ENCODE assay signal across 31 cellular contexts in the genomic region with DNA sequence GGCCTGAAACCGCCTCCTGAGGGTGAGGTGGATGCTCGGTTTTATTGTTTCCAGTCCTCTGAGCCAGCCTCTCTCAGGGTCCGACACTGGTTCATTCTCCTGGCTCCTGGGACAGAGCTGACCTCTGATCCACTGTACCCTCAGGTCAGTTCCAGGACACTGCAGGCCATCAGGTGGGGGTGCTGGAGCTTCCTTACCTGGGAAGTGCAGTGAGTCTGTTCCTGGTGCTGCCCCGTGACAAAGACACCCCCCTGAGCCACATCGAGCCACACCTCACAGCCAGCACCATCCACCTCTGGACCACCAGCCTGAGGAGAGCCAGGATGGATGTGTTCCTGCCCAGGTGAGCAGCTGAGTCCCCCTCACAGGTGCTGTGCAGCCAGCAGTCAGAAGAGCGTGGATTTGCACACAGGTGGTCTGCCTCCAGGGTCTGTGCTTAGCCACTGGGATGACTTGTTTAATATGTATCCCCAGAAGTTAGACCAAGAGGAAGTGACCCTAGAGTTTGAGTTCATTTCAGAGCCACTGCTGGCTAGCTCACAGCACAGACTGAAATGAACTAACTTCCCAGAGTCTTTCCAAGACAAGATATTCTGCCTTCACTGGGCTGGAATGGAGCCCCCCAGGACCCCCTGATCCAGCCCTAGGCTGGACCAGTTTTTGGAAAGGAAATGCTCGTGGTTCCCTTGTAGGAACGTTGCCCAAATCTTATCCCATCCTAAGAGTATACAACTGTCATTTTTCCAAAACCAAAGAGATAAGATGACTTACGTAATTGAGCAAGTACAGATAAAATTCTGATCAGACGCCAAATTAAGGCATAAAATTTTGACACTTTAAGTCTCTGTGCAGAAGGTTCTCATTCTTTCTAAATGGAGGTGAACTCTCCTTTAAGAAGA. TPM values are rescaled to one million over a fixed set of nuclear protein-coding genes. Genes with fewer than 3 reads are reported as not detected.
DNase-seq lines count a peak whose midpoint lies in the region; ATAC-seq and TF ChIP-seq lines count a peak whose summit lies in the region.
"Had no signal": no experiment of that assay in that cellular context is flagged by ENCODE, and none has a peak within 500 bp of the region (broad histone marks: within the 10 kb centered on the region; RNA-seq: fewer than 3 reads in every experiment).

No MANE protein-coding gene starts in this region.

- H2BK12ac ChIP-seq in mesenchymal stem cell (ENCODE audit: low read length in 2 of 2): no peak overlapping the region

- no peak overlapping the region for H2AFZ ChIP-seq in mesenchymal stem cell (ENCODE audit: low read depth, low read length)
- H2AFZ ChIP-seq: PC-9 had no signal

- no peak overlapping the region for H3K27ac ChIP-seq in liver (ENCODE audit: low read depth in 1 of 2, low read length in 2 of 2)
- no peak overlapping the region for H3K27ac ChIP-seq in mesenchymal stem cell (ENCODE audit: low read length, poor library complexity, severe bottlenecking)
- H3K27ac ChIP-seq: PC-9 had no signal

- H3K27me3 Mint-ChIP-seq in activated T-helper 2 cell treated with anti-CD3 and anti-CD28 coated beads, Interferon-gamma antibody, Interleukin-2, Interleukin-4, amounts not matched to agents 10 μg/mL and 5 μg/mL and 100 μg/mL, durations not matched to agents 14 hours and 24 hours and 36 hours (ENCODE audit: low read depth): peaks cover 2% of the 10 kb centered on the region
- H3K27me3 Mint-ChIP-seq: CD4-positive, alpha-beta memory T cell had no signal

- H3K18ac ChIP-seq in mesenchymal stem cell (ENCODE audit: low read depth in 1 of 2, low read length in 2 of 2): no peak overlapping the region

- no peaks in the 10 kb centered on the region for H3K9me3 ChIP-seq in liver (ENCODE audit: control insufficient read depth in 4 of 4, low read length in 3 of 4)
- H3K9me3 ChIP-seq in mesenchymal stem cell (ENCODE audit: control insufficient read depth, low read length): no peaks in the 10 kb centered on the region
- H3K9me3 ChIP-seq: HAP-1, MG63 had no signal

- no peak overlapping the region for H2BK5ac ChIP-seq in mesenchymal stem cell (ENCODE audit: low read depth, low read length, poor library complexity, severe bottlenecking)

- TF ChIP-seq CTCF in liver (IDR thresholded peaks at IDR 0.05; ENCODE audit: low read depth, low read length, missing input control): no peak

- no peak overlapping the region for H3K27ac Mint-ChIP-seq in activated T-helper 2 cell treated with anti-CD3 and anti-CD28 coated beads, Interferon-gamma antibody, Interleukin-2, Interleukin-4, amounts not matched to agents 10 μg/mL and 5 μg/mL and 100 μg/mL, durations not matched to agents 14 hours and 24 hours and 36 hours
- H3K27ac Mint-ChIP-seq: GM23338, HFFc6 had no signal

- DNase-seq in left cardiac atrium (no peak), cardiac septum (ENCODE audit: low spot score) (no peak), mesenchymal stem cell (no peak)
- no peak for DNase-seq in effector CD4-positive, alpha-beta T cell
- no peak for DNase-seq in activated T-helper 2 cell treated with anti-CD3 and anti-CD28 coated beads, Interferon-gamma antibody, Interleukin-2, Interleukin-4, amounts not matched to agents 10 μg/mL and 5 μg/mL and 100 μg/mL, durations not matched to agents 14 hours and 24 hours and 36 hours (ENCODE audit: low spot score)
- DNase-seq: C1 segment of cervical spinal cord; CD4-positive, alpha-beta memory T cell; COR-L47; DMS79; EL; GDM1; HFFc6; KBM-7; NCI-H1105 treated with DMSO at 0.1 percent for 48 hours; NCI-H146; NCI-H1930; NCI-H2107; NCI-H446; NCI-H524 treated with DMSO at 0.1 percent for 48 hours; NCI-H82; NK-92 treated with Interleukin-12 subunit alpha and Interleukin-12 subunit beta, amount 100 ng/mL, for 24 hours; PC-9; SHP77 had no signal

- no peak overlapping the region for H3K23ac ChIP-seq in mesenchymal stem cell (ENCODE audit: low read length in 2 of 2)

- H3K4me2 ChIP-seq in mesenchymal stem cell (ENCODE audit: low read length, poor library complexity, severe bottlenecking): no peak overlapping the region
- H3K4me2 ChIP-seq: GM23338, PC-9 had no signal

- ATAC-seq in left cardiac atrium (peak; percentile 23 to 44), esophagus mucosa (peak; percentile 25)
- ATAC-seq: GM12878 had no signal

- no peaks in the 10 kb centered on the region for H3K9me3 Mint-ChIP-seq in activated T-helper 2 cell treated with anti-CD3 and anti-CD28 coated beads, Interferon-gamma antibody, Interleukin-2, Interleukin-4, amounts not matched to agents 10 μg/mL and 5 μg/mL and 100 μg/mL, durations not matched to agents 14 hours and 24 hours and 36 hours
- H3K9me3 Mint-ChIP-seq: GM23338, HFFc6 had no signal

- H3K4me1 Mint-ChIP-seq in activated T-helper 2 cell treated with anti-CD3 and anti-CD28 coated beads, Interferon-gamma antibody, Interleukin-2, Interleukin-4, amounts not matched to agents 10 μg/mL and 5 μg/mL and 100 μg/mL, durations not matched to agents 14 hours and 24 hours and 36 hours (ENCODE audit: low read depth): no peaks in the 10 kb centered on the region
- H3K4me1 Mint-ChIP-seq: CD4-positive, alpha-beta memory T cell had no signal

- H3K4me1 ChIP-seq in liver (ENCODE audit: control insufficient read depth in 4 of 4, insufficient read depth in 4 of 4, low read length in 3 of 4) (no peaks in the 10 kb centered on the region), mesenchymal stem cell (ENCODE audit: control insufficient read depth, insufficient read depth, low read depth, low read length) (peaks cover 3% of the 10 kb centered on the region)

- 85% methylated on average over 10 of the region's 10 CpGs for WGBS in liver
- WGBS in mesenchymal stem cell: 93% methylated on average over 10 of the region's 10 CpGs

- H3K4me3 ChIP-seq in liver (ENCODE audit: low read depth in 1 of 3, low read length in 3 of 3): no peak overlapping the region
- H3K4me3 ChIP-seq in mesenchymal stem cell (ENCODE audit: insufficient read depth in 1 of 2, low read depth in 1 of 2, low read length in 2 of 2): no peak overlapping the region
- H3K4me3 ChIP-seq: GM12878, GM23338, HAP-1, MG63, PC-9 had no signal

- no peak overlapping the region for H3K14ac ChIP-seq in mesenchymal stem cell (ENCODE audit: low read length in 2 of 2)

- no peak overlapping the region for H2BK15ac ChIP-seq in mesenchymal stem cell (ENCODE audit: low read depth, poor library complexity, severe bottlenecking)

- H3K4me3 Mint-ChIP-seq in activated T-helper 2 cell treated with anti-CD3 and anti-CD28 coated beads, Interferon-gamma antibody, Interleukin-2, Interleukin-4, amounts not matched to agents 10 μg/mL and 5 μg/mL and 100 μg/mL, durations not matched to agents 14 hours and 24 hours and 36 hours (ENCODE audit: low read depth): no peak overlapping the region
- H3K4me3 Mint-ChIP-seq: CD4-positive, alpha-beta memory T cell; GM23338; HFFc6 had no signal

- H3K27me3 ChIP-seq in liver (ENCODE audit: control insufficient read depth in 4 of 4, insufficient read depth in 4 of 4, low read length in 3 of 4): no peaks in the 10 kb centered on the region
- no peaks in the 10 kb centered on the region for H3K27me3 ChIP-seq in mesenchymal stem cell (ENCODE audit: control insufficient read depth in 1 of 2, insufficient read depth in 1 of 2, low read length in 2 of 2)
- H3K27me3 ChIP-seq: MG63 had no signal

- no peak overlapping the region for H2AK5ac ChIP-seq in mesenchymal stem cell (ENCODE audit: low read length, severe bottlenecking)

- no peak overlapping the region for H3K9ac ChIP-seq in liver (ENCODE audit: low read depth in 1 of 2, low read length in 2 of 2)
- no peak overlapping the region for H3K9ac ChIP-seq in mesenchymal stem cell (ENCODE audit: low read length)

- TF ChIP-seq RAD21 in liver (IDR thresholded peaks at IDR 0.05): no peak

- H2BK120ac ChIP-seq in mesenchymal stem cell (ENCODE audit: low read depth, low read length): no peak overlapping the region

- no peaks in the 10 kb centered on the region for H3K79me1 ChIP-seq in mesenchymal stem cell (replicated peaks; ENCODE audit: low read length, poor library complexity, severe bottlenecking)

- H4K91ac ChIP-seq in mesenchymal stem cell (ENCODE audit: low read length): no peak overlapping the region

- H3K4ac ChIP-seq in mesenchymal stem cell (ENCODE audit: low read depth in 1 of 2, low read length in 2 of 2): no peak overlapping the region

- intact Hi-C loops in left cardiac atrium (cut with DNase I) (no loop called here), cardiac septum (cut with DNase I) (no loop called here)
- intact Hi-C loops in activated T-helper 2 cell treated with anti-CD3 and anti-CD28 coated beads, Interferon-gamma antibody, Interleukin-2, Interleukin-4, amounts not matched to agents 10 μg/mL and 5 μg/mL and 100 μg/mL, durations not matched to agents 14 hours and 24 hours and 36 hours (cut with micrococcal nuclease): no loop called here

- no peaks in the 10 kb centered on the region for H3K36me3 Mint-ChIP-seq in activated T-helper 2 cell treated with anti-CD3 and anti-CD28 coated beads, Interferon-gamma antibody, Interleukin-2, Interleukin-4, amounts not matched to agents 10 μg/mL and 5 μg/mL and 100 μg/mL, durations not matched to agents 14 hours and 24 hours and 36 hours (ENCODE audit: low read depth)

- H3K36me3 ChIP-seq in liver (ENCODE audit: control insufficient read depth in 4 of 4, insufficient read depth in 3 of 4, low read depth in 1 of 4, low read length in 3 of 4) (no peaks in the 10 kb centered on the region), mesenchymal stem cell (ENCODE audit: control insufficient read depth in 1 of 2, insufficient read depth in 2 of 2, low read depth in 1 of 2, low read length in 2 of 2) (peaks cover 2 to 6% of the 10 kb centered on the region in 2 experiments)
- H3K36me3 ChIP-seq: HAP-1 had no signal

- H4K8ac ChIP-seq in mesenchymal stem cell (ENCODE audit: low read length): no peak overlapping the region

TF ChIP-seq in liver, 16 proteins besides CTCF, POLR2A, EP300 and RAD21 (continues in another document):
- TF ChIP-seq NR2F2 (IDR thresholded peaks at IDR 0.05): peak; percentile 28
- no peak for TF ChIP-seq JUND (IDR thresholded peaks at IDR 0.05)

RNA-seq across cellular contexts. Expression of gene SERPINE3, which starts 8.8 kb away (rescaled TPM):
- total RNA-seq in left cardiac atrium (not detected), cardiac septum (not detected), esophagus mucosa (not detected), liver (not detected)
- polyA plus RNA-seq in liver: under 1 TPM in 1 of 2 donors, not detected in 1; 0.63 TPM
- not detected for polyA plus RNA-seq in mesenchymal stem cell (2013, experiment 1 of 2)
- polyA plus RNA-seq in mesenchymal stem cell (2013, experiment 2 of 2): not detected
- total RNA-seq in activated T-helper 2 cell treated with anti-CD3 and anti-CD28 coated beads, Interferon-gamma antibody, Interleukin-2, Interleukin-4, amounts not matched to agents 10 μg/mL and 5 μg/mL and 100 μg/mL, durations not matched to agents 14 hours and 24 hours and 36 hours: not detected in 2 replicates
- total RNA-seq: CD4-positive, alpha-beta memory T cell; GM12878; HFFc6; PC-9; RPMI7951; SK-MEL-5 had no signal
- polyA plus RNA-seq: CD4-positive, alpha-beta memory T cell had no signal
